In the genomic region with DNA sequence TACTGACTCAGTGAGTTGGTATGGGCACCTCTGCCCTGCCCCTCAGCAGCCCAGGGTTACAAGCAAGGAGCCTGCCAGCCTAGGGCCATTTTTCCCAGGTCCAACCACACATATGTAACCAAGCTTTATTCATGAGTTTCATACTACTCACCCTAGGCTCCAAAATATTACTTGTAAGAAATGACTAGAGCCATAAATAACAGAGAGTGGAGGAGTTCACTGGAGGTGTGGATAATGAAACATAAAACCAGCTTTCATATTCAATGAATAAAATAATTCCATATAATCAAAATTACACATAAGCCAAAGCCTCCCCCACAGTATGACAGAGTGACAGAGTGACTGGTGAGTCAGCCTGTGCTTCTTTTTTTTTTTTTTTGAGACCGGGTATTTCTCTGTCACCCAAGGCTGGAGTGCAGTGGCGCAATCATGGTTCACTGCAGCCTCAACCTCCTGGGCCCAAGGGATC, we compare ENCODE assay signal across 31 cellular contexts.
DNase-seq lines count a peak whose midpoint lies in the region; ATAC-seq, FAIRE-seq and TF ChIP-seq lines count a peak whose summit lies in the region.
"Had no signal": no experiment of that assay in that cellular context is flagged by ENCODE, and none has a peak within 500 bp of the region (broad histone marks: within the 10 kb centered on the region; RNA-seq: fewer than 3 reads in every experiment).

No MANE protein-coding gene starts in this region.

- H3K27ac ChIP-seq in HepG2 (ENCODE audit: extremely low read length, insufficient read depth, low read length) (no peak overlapping the region), right lobe of liver (no peak overlapping the region), heart right ventricle (no peak overlapping the region), vagina (no peak overlapping the region)
- H3K27ac ChIP-seq: BLaER1, esophagus squamous epithelium, neutrophil, prostate gland, upper lobe of right lung, WERI-Rb-1 had no signal

- TF ChIP-seq RAD21 in HepG2 (CRISPR knock-in tag; IDR thresholded peaks at IDR 0.05) = no peak

- H4K20me1 ChIP-seq in HepG2 (ENCODE audit: insufficient read depth, low read length) = no peaks in the 10 kb centered on the region
- H4K20me1 ChIP-seq: BLaER1 had no signal

- H2AFZ ChIP-seq in HepG2 (ENCODE audit: low read length) = no peak overlapping the region

- peaks cover 3% of the 10 kb centered on the region for H3K27me3 Mint-ChIP-seq in activated T-helper 17 cell treated with anti-CD3 and anti-CD28 coated beads, Interleukin-2, amount 50 U/mL, for 72 hours
- H3K27me3 Mint-ChIP-seq: central memory CD8-positive, alpha-beta T cell; dendritic cell treated with granulocyte-macrophage colony-stimulating factor and Interleukin-4, amounts not matched to agents 40 ng/mL and 50 ng/mL, for 4 days had no signal

- H3K4me1 ChIP-seq in HepG2 (ENCODE audit: insufficient read depth, low read length) = no peaks in the 10 kb centered on the region
- no peaks in the 10 kb centered on the region for H3K4me1 ChIP-seq in right lobe of liver
- no peaks in the 10 kb centered on the region for H3K4me1 ChIP-seq in heart right ventricle
- H3K4me1 ChIP-seq in vagina = no peaks in the 10 kb centered on the region
- H3K4me1 ChIP-seq: BLaER1, esophagus squamous epithelium, prostate gland, upper lobe of right lung had no signal

- no peak overlapping the region for H3K4me3 Mint-ChIP-seq in activated T-helper 17 cell treated with anti-CD3 and anti-CD28 coated beads, Interleukin-2, amount 50 U/mL, for 72 hours
- no peak overlapping the region for H3K4me3 Mint-ChIP-seq in stimulated activated effector memory CD8-positive, alpha-beta T cell treated with anti-CD3 and anti-CD28 coated beads, Interleukin-12 subunit alpha, Interleukin-12 subunit beta, amount 100 ng/mL, for 72 hours
- H3K4me3 Mint-ChIP-seq: central memory CD8-positive, alpha-beta T cell; dendritic cell treated with granulocyte-macrophage colony-stimulating factor and Interleukin-4, amounts not matched to agents 40 ng/mL and 50 ng/mL, for 4 days; endodermal cell; memory B cell; T-helper 2 cell treated with Interferon-gamma antibody and Interleukin-4, amounts not matched to agents 5 μg/mL and 100 μg/mL, for 36 hours had no signal

- BruUV-seq in HepG2 (replicated peaks; lab: Mats Ljungman, UMichigan) = no TSS peak

- no peaks in the 10 kb centered on the region for H3K36me3 Mint-ChIP-seq in activated T-helper 17 cell treated with anti-CD3 and anti-CD28 coated beads, Interleukin-2, amount 50 U/mL, for 72 hours (ENCODE audit: low read depth)
- H3K36me3 Mint-ChIP-seq in stimulated activated effector memory CD8-positive, alpha-beta T cell treated with anti-CD3 and anti-CD28 coated beads, Interleukin-12 subunit alpha, Interleukin-12 subunit beta, amount 100 ng/mL, for 72 hours = no peaks in the 10 kb centered on the region
- H3K36me3 Mint-ChIP-seq: memory B cell had no signal

- TF ChIP-seq EP300 in HepG2 (IDR thresholded peaks at IDR 0.05; ENCODE audit: low read depth in 2 of 2, low read length in 2 of 2) (no peak), HepG2 (CRISPR knock-in tag; IDR thresholded peaks at IDR 0.05; ENCODE audit: borderline replicate concordance) (no peak)

- H3K4me1 Mint-ChIP-seq in activated T-helper 17 cell treated with anti-CD3 and anti-CD28 coated beads, Interleukin-2, amount 50 U/mL, for 72 hours = no peaks in the 10 kb centered on the region
- H3K4me1 Mint-ChIP-seq in stimulated activated effector memory CD8-positive, alpha-beta T cell treated with anti-CD3 and anti-CD28 coated beads, Interleukin-12 subunit alpha, Interleukin-12 subunit beta, amount 100 ng/mL, for 72 hours = no peaks in the 10 kb centered on the region
- H3K4me1 Mint-ChIP-seq: central memory CD8-positive, alpha-beta T cell; endodermal cell; memory B cell had no signal

- H3K27me3 ChIP-seq in HepG2 (ENCODE audit: control insufficient read depth in 1 of 2, insufficient read depth in 2 of 2, low read length in 2 of 2) = no peaks in the 10 kb centered on the region
- no peaks in the 10 kb centered on the region for H3K27me3 ChIP-seq in right lobe of liver
- no peaks in the 10 kb centered on the region for H3K27me3 ChIP-seq in heart right ventricle
- H3K27me3 ChIP-seq in vagina = no peaks in the 10 kb centered on the region
- H3K27me3 ChIP-seq: BLaER1, esophagus squamous epithelium, neutrophil, upper lobe of right lung had no signal

- ATAC-seq in HepG2 (no peak), right lobe of liver (no peak), heart right ventricle (no peak)
- peak; percentile 65 for ATAC-seq in activated T-helper 17 cell treated with anti-CD3 and anti-CD28 coated beads, Interleukin-2, amount 50 U/mL, for 72 hours (replicated peaks)
- ATAC-seq in stimulated activated effector memory CD8-positive, alpha-beta T cell treated with anti-CD3 and anti-CD28 coated beads, Interleukin-12 subunit alpha, Interleukin-12 subunit beta, amount 100 ng/mL, for 72 hours = peak; percentile 21
- ATAC-seq: left colon, Right ventricle myocardium inferior, upper lobe of right lung had no signal

- H3K79me2 ChIP-seq in HepG2 (ENCODE audit: insufficient read depth, low read length) = no peaks in the 10 kb centered on the region

- DNase-seq in HepG2 (ENCODE audit: low spot score) = no peak
- DNase-seq in right lobe of liver = no peak
- DNase-seq in NB4 (ENCODE audit: low read depth) = peak; percentile 72
- no peak for DNase-seq in stimulated activated effector memory CD8-positive, alpha-beta T cell treated with anti-CD3 and anti-CD28 coated beads, Interleukin-12 subunit alpha, Interleukin-12 subunit beta, amount 100 ng/mL, for 72 hours (ENCODE audit: low spot score in 2 of 2)
- no peak for DNase-seq in heart right ventricle
- DNase-seq in vagina (ENCODE audit: extremely low spot score in 2 of 2) = no peak
- DNase-seq in stimulated activated CD8-positive, alpha-beta memory T cell treated with anti-CD3 and anti-CD28 coated beads, Interleukin-4, amount 100 ng/mL, for 48 hours = no peak
- DNase-seq: activated CD8-positive, alpha-beta memory T cell treated with anti-CD3 and anti-CD28 coated beads, Interleukin-2, amount 50 U/mL, for 48 hours; activated effector memory CD4-positive, alpha-beta T cell treated with Interleukin-2 at 50 U/mL for 16 hours; endodermal cell; esophagus squamous epithelium; GF-D8; hippocampal formation; left colon; NCI-H1436; NCI-H345; NCI-H774; upper lobe of right lung; WERI-Rb-1 had no signal

- POLR2A ChIA-PET in HepG2 (lab: Yijun Ruan, JAX) = no interaction called here

- in situ Hi-C loops in HepG2 (cut with HindIII; ENCODE audit: extremely low pct_ligation_motif_present, low pct_unique_long_range_greater_than_20kb) = no loop called here

- no peaks in the 10 kb centered on the region for H3K9me3 Mint-ChIP-seq in activated T-helper 17 cell treated with anti-CD3 and anti-CD28 coated beads, Interleukin-2, amount 50 U/mL, for 72 hours
- no peaks in the 10 kb centered on the region for H3K9me3 Mint-ChIP-seq in stimulated activated effector memory CD8-positive, alpha-beta T cell treated with anti-CD3 and anti-CD28 coated beads, Interleukin-12 subunit alpha, Interleukin-12 subunit beta, amount 100 ng/mL, for 72 hours
- H3K9me3 Mint-ChIP-seq: central memory CD8-positive, alpha-beta T cell; endodermal cell; T-helper 2 cell treated with Interferon-gamma antibody and Interleukin-4, amounts not matched to agents 5 μg/mL and 100 μg/mL, for 36 hours had no signal

- FAIRE-seq in HepG2 (lab: Jason Lieb, UNC) = no peak
- FAIRE-seq: frontal cortex, GM19239, H1 had no signal

- no peak overlapping the region for H3K4me2 ChIP-seq in HepG2 (ENCODE audit: low read depth, low read length)
- H3K4me2 ChIP-seq: BLaER1 had no signal

- no peak overlapping the region for H3K9ac ChIP-seq in HepG2 (ENCODE audit: insufficient read depth, low read depth, low read length)
- H3K9ac ChIP-seq: BLaER1 had no signal

- H3K9me3 ChIP-seq in HepG2 (ENCODE audit: low read length) = no peaks in the 10 kb centered on the region
- no peaks in the 10 kb centered on the region for H3K9me3 ChIP-seq in right lobe of liver
- H3K9me3 ChIP-seq in heart right ventricle = peaks cover 0 to 6% (median 0%) of the 10 kb centered on the region in 11 donors
- H3K9me3 ChIP-seq in vagina = no peaks in the 10 kb centered on the region
- H3K9me3 ChIP-seq: BLaER1, esophagus squamous epithelium, neutrophil, prostate gland, upper lobe of right lung had no signal

- H3K4me3 ChIP-seq in HepG2 (replicated peaks in 1 of 3; ENCODE audit: insufficient read depth in 1 of 3, low read depth in 2 of 3, low read length in 3 of 3) (no peak overlapping the region), right lobe of liver (no peak overlapping the region), NB4 (ENCODE audit: low read depth, low read length) (no peak overlapping the region), heart right ventricle (no peak overlapping the region), vagina (no peak overlapping the region)
- H3K4me3 ChIP-seq: BLaER1, esophagus squamous epithelium, prostate gland, upper lobe of right lung had no signal

- TF ChIP-seq CTCF in HepG2 (CRISPR knock-in tag; IDR thresholded peaks at IDR 0.05) (no peak), right lobe of liver (IDR thresholded peaks at IDR 0.05) (no peak), NB4 (IDR thresholded peaks at IDR 0.05; ENCODE audit: low read depth, low read length) (no peak), heart right ventricle (IDR thresholded peaks at IDR 0.05) (no peak), vagina (IDR thresholded peaks at IDR 0.05) (no peak)

- H3K36me3 ChIP-seq in HepG2 (replicated peaks in 1 of 2; ENCODE audit: control insufficient read depth in 1 of 2, insufficient read depth in 2 of 2, low read length in 2 of 2) = no peaks in the 10 kb centered on the region
- no peaks in the 10 kb centered on the region for H3K36me3 ChIP-seq in right lobe of liver
- H3K36me3 ChIP-seq in heart right ventricle = no peaks in the 10 kb centered on the region
- no peaks in the 10 kb centered on the region for H3K36me3 ChIP-seq in vagina
- H3K36me3 ChIP-seq: BLaER1, esophagus squamous epithelium, neutrophil, prostate gland, upper lobe of right lung, WERI-Rb-1 had no signal

- no peak overlapping the region for H3K27ac Mint-ChIP-seq in activated T-helper 17 cell treated with anti-CD3 and anti-CD28 coated beads, Interleukin-2, amount 50 U/mL, for 72 hours
- H3K27ac Mint-ChIP-seq in stimulated activated effector memory CD8-positive, alpha-beta T cell treated with anti-CD3 and anti-CD28 coated beads, Interleukin-12 subunit alpha, Interleukin-12 subunit beta, amount 100 ng/mL, for 72 hours = no peak overlapping the region
- H3K27ac Mint-ChIP-seq: dendritic cell treated with granulocyte-macrophage colony-stimulating factor and Interleukin-4, amounts not matched to agents 40 ng/mL and 50 ng/mL, for 4 days; endodermal cell; memory B cell; T-helper 2 cell treated with Interferon-gamma antibody and Interleukin-4, amounts not matched to agents 5 μg/mL and 100 μg/mL, for 36 hours had no signal

- 27% methylated on average over 2 of the region's 2 CpGs for WGBS in HepG2 (ENCODE audit: low lambda C conversion rate)
- 40% methylated on average over 1 of the region's 2 CpGs for WGBS in right lobe of liver (ENCODE audit: insufficient coverage, low coverage, low lambda C conversion rate, missing lambda C conversion rate)
- 83 to 87% methylated on average over 2 of the region's 2 CpGs for WGBS in heart right ventricle, 2 donors

- intact Hi-C loops in HepG2 (cut with micrococcal nuclease; ENCODE audit: unreplicated experiment) = no loop called here
- intact Hi-C loops in right lobe of liver (cut with DNase I) = no loop called here
- intact Hi-C loops in heart right ventricle (cut with DNase I) = no loop called here
- intact Hi-C loops in vagina (cut with DNase I) = no loop called here

- CTCF ChIA-PET in HepG2 (lab: Yijun Ruan, JAX; ENCODE audit: low intra/inter-chr PET ratio, low total read pairs) = no interaction called here

- TF ChIP-seq POLR2A in HepG2 (IDR thresholded peaks at IDR 0.05; ENCODE audit: insufficient read depth in 1 of 2, low read depth in 2 of 2, low read length in 2 of 2) = no peak
- TF ChIP-seq POLR2A in right lobe of liver (IDR thresholded peaks at IDR 0.05) = no peak
- TF ChIP-seq POLR2A in NB4 (IDR thresholded peaks at IDR 0.05; ENCODE audit: extremely low read depth, insufficient read length) = no peak
- TF ChIP-seq POLR2A in vagina (IDR thresholded peaks at IDR 0.05) = no peak

Comparison
In these comparisons a context has a peak if more than half of its experiments do, and no peak if none do; other contexts are left out.
1. ATAC-seq: peak in activated T-helper 17 cell treated with anti-CD3 and anti-CD28 coated beads, Interleukin-2, amount 50 U/mL, for 72 hours (single experiment) and stimulated activated effector memory CD8-positive, alpha-beta T cell treated with anti-CD3 and anti-CD28 coated beads, Interleukin-12 subunit alpha, Interleukin-12 subunit beta, amount 100 ng/mL, for 72 hours (single experiment); none in HepG2 (single experiment), right lobe of liver (0 of 4) and heart right ventricle (0 of 8).